8 cellular contexts compared by ENCODE assay signal in the genomic region with DNA sequence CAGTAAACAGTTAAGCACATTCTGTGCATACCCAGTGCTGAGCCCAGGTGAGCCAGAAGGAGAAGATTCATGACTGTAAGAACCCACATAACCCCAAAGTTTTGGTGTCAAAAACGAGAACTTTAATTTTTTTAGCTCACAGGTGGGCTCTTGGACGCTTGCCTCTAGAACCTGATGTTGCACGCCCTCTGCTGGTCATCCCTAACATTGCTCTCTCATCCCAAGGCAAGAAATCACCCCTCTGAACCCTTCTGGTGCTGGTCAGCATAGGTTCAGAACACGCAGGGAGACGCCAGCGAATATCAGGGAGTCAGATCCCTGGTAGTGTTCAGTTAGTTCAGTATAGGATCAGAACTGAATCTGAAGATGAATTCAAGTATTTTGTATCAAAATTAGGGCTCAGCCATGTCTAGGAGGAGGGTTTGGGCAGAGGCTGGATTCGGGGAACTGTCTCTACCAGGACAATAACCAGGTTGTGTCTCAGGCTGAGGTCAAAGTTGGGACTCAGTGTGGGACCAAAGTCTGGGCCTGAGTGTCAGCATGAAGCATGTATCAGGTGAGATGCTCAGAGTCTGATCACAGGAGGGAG. TPM values are rescaled to one million over a fixed set of nuclear protein-coding genes. Genes with fewer than 3 reads are reported as not detected.
DNase-seq lines count a peak whose midpoint lies in the region; ATAC-seq and TF ChIP-seq lines count a peak whose summit lies in the region.

No MANE protein-coding gene starts in this region.

- H3K9me3 ChIP-seq in DOHH2 (ENCODE audit: control insufficient read depth, insufficient read depth, low read length): no peaks in the 10 kb centered on the region

- ATAC-seq in HG02885 (IDR thresholded peaks at IDR 0.05; ENCODE audit: poor library complexity, unreplicated experiment) (no peak), HG02623 (IDR thresholded peaks at IDR 0.05; ENCODE audit: unreplicated experiment) (no peak)

- TF ChIP-seq RAD21 in Ishikawa (IDR thresholded peaks at IDR 0.05; ENCODE audit: low read depth): peak; percentile 69

- peaks cover 4% of the 10 kb centered on the region for H3K27me3 ChIP-seq in DOHH2 (ENCODE audit: control insufficient read depth, low read length)

- no peak for TF ChIP-seq EP300 in Ishikawa (IDR thresholded peaks at IDR 0.05; ENCODE audit: borderline replicate concordance)

- no peak overlapping the region for H3K4me2 ChIP-seq in DOHH2 (ENCODE audit: low read length)

- H3K4me1 ChIP-seq in DOHH2 (ENCODE audit: control insufficient read depth, low read length): peaks cover 52% of the 10 kb centered on the region

- H3K27ac ChIP-seq in DOHH2 (ENCODE audit: low read depth, low read length): no peak overlapping the region

- H3K36me3 ChIP-seq in DOHH2 (ENCODE audit: control insufficient read depth, low read length): no peaks in the 10 kb centered on the region

- no peaks in the 10 kb centered on the region for H4K20me1 ChIP-seq in DOHH2 (ENCODE audit: control insufficient read depth, insufficient read depth, low read depth, low read length)

- in situ Hi-C loops in SK-MEL-5 (cut with HindIII; ENCODE audit: low pct_unique_long_range_greater_than_20kb, low sequenced_read_pairs): no loop called here

- H3K4me3 ChIP-seq in DOHH2 (ENCODE audit: low read length): no peak overlapping the region

- DNase-seq in SK-MEL-5 (ENCODE audit: low read depth, low spot score) (peak; percentile 75), amygdala (lab: John Stamatoyannopoulos, UW) (peak in 33 of 56 donors; percentile 9 to 72 (median 29)), iris pigment epithelial cell (ENCODE audit: low read depth) (peak; percentile 60)
- peak; percentile 45 for DNase-seq in stimulated activated CD8-positive, alpha-beta memory T cell treated with anti-CD3 and anti-CD28 coated beads, Interleukin-12 subunit alpha, Interleukin-12 subunit beta, amount 100 ng/mL, for 1 hour (ENCODE audit: low read depth)

- no peaks in the 10 kb centered on the region for H3F3A ChIP-seq in DOHH2 (ENCODE audit: control insufficient read depth, insufficient read depth)

- peak; percentile 96 for TF ChIP-seq CTCF in DOHH2 (IDR thresholded peaks at IDR 0.05; ENCODE audit: low read depth, low read length, poor library complexity, severe bottlenecking)

- no peaks in the 10 kb centered on the region for H3K79me2 ChIP-seq in DOHH2 (ENCODE audit: control insufficient read depth, low read length)

- no peaks in the 10 kb centered on the region for H3K9me2 ChIP-seq in DOHH2 (replicated peaks; ENCODE audit: control insufficient read depth, low read length)

TF ChIP-seq in Ishikawa, 13 proteins besides CTCF, POLR2A, EP300 and RAD21:
- TF ChIP-seq TAF1 (IDR thresholded peaks at IDR 0.05; ENCODE audit: low read depth): no peak
- no peak for TF ChIP-seq NFIC (IDR thresholded peaks at IDR 0.05)
- no peak for TF ChIP-seq CREB1 (IDR thresholded peaks at IDR 0.05; ENCODE audit: low read depth)
- no peak for TF ChIP-seq FOXM1 (IDR thresholded peaks at IDR 0.05; ENCODE audit: borderline replicate concordance, low read depth)
- TF ChIP-seq, protein P1, sequence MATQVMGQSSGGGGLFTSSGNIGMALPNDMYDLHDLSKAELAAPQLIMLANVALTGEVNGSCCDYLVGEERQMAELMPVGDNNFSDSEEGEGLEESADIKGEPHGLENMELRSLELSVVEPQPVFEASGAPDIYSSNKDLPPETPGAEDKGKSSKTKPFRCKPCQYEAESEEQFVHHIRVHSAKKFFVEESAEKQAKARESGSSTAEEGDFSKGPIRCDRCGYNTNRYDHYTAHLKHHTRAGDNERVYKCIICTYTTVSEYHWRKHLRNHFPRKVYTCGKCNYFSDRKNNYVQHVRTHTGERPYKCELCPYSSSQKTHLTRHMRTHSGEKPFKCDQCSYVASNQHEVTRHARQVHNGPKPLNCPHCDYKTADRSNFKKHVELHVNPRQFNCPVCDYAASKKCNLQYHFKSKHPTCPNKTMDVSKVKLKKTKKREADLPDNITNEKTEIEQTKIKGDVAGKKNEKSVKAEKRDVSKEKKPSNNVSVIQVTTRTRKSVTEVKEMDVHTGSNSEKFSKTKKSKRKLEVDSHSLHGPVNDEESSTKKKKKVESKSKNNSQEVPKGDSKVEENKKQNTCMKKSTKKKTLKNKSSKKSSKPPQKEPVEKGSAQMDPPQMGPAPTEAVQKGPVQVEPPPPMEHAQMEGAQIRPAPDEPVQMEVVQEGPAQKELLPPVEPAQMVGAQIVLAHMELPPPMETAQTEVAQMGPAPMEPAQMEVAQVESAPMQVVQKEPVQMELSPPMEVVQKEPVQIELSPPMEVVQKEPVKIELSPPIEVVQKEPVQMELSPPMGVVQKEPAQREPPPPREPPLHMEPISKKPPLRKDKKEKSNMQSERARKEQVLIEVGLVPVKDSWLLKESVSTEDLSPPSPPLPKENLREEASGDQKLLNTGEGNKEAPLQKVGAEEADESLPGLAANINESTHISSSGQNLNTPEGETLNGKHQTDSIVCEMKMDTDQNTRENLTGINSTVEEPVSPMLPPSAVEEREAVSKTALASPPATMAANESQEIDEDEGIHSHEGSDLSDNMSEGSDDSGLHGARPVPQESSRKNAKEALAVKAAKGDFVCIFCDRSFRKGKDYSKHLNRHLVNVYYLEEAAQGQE (IDR thresholded peaks at IDR 0.05; ENCODE audit: low read depth): no peak; the same call in 1 of the 2 replicates
- no peak for TF ChIP-seq TCF12 (IDR thresholded peaks at IDR 0.05; ENCODE audit: low read depth)
- TF ChIP-seq EGR1 (IDR thresholded peaks at IDR 0.05): no peak
- TF ChIP-seq YY1 (IDR thresholded peaks at IDR 0.05; ENCODE audit: low read depth): no peak
- TF ChIP-seq ZBTB7A (IDR thresholded peaks at IDR 0.05; ENCODE audit: low read depth): no peak
- no peak for TF ChIP-seq MAX (IDR thresholded peaks at IDR 0.05)
- no peak for TF ChIP-seq USF1 (IDR thresholded peaks at IDR 0.05)
- TF ChIP-seq CEBPB (IDR thresholded peaks at IDR 0.05): no peak

RNA-seq across cellular contexts. Expression of gene DNAJB5, which starts 4.1 kb away (rescaled TPM):
- 4.9 and 6.6 TPM in 2 replicates for total RNA-seq in SK-MEL-5 (2014; rRNA removed; shearing (Covaris generic))
- 4.4 and 5.1 TPM in 2 replicates for polyA plus RNA-seq in SK-MEL-5 (2015; cell fraction: cytosol; rRNA removed)
- 2.7 and 5.7 TPM in 2 replicates for polyA plus RNA-seq in SK-MEL-5 (2015; cell fraction: nucleus; rRNA removed)

RNA-seq across cellular contexts. Expression of gene PHF24, which starts 27.3 kb away (rescaled TPM):
- total RNA-seq in SK-MEL-5 (2014; rRNA removed; shearing (Covaris generic)): 0.71 and 1.3 TPM in 2 replicates
- 0.62 and 0.80 TPM in 2 replicates for polyA plus RNA-seq in SK-MEL-5 (2015; cell fraction: cytosol; rRNA removed)
- polyA plus RNA-seq in SK-MEL-5 (2015; cell fraction: nucleus; rRNA removed): 0.04 and 0.51 TPM in 2 replicates
